Comparison of ENCODE assay signal across 3 cellular contexts in the genomic region with DNA sequence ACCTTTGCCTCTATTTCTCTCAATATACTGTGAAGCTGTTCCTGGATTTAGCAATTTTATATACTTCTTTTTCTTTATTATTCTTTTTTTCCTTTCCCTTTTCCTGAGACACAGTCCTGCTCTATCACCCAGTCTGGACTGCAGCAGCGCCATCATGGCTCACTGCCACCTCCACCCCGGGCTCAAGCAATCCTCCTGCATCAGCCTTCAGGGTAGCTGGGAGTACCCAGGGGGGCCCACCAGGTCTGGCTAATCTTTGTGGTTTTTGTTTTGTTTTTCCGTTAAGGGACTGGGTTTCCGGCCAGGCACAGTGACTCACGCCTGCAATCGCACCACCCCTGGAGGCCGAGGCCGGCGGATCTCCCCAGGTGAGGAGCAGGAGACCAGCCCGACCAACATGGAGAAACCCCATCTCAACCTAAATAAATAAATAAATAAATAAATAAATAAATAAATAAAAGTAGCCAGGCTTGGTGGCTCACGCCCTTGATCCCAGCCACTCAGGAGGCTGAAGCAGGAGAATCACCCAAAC. TPM values are rescaled to one million over a fixed set of nuclear protein-coding genes. Genes with fewer than 3 reads are reported as not detected.
"Had no signal": no experiment of that assay in that cellular context is flagged by ENCODE, and none has a peak within 500 bp of the region (broad histone marks: within the 10 kb centered on the region; RNA-seq: fewer than 3 reads in every experiment).

No MANE protein-coding gene starts in this region.

RNA-seq across cellular contexts. Expression of a gene that starts 38.1 kb away (rescaled TPM):
- total RNA-seq: NCI-H460; T-helper 1 cell treated with Interleukin-12 subunit alpha and Interleukin-12 subunit beta and Interleukin-4 antibody, amounts not matched to agents 30 ng/mL and 1 ng/mL, for 36 hours had no signal
- polyA plus RNA-seq: IgD-negative memory B cell had no signal
